8 cellular contexts compared by ENCODE assay signal in the genomic region with DNA sequence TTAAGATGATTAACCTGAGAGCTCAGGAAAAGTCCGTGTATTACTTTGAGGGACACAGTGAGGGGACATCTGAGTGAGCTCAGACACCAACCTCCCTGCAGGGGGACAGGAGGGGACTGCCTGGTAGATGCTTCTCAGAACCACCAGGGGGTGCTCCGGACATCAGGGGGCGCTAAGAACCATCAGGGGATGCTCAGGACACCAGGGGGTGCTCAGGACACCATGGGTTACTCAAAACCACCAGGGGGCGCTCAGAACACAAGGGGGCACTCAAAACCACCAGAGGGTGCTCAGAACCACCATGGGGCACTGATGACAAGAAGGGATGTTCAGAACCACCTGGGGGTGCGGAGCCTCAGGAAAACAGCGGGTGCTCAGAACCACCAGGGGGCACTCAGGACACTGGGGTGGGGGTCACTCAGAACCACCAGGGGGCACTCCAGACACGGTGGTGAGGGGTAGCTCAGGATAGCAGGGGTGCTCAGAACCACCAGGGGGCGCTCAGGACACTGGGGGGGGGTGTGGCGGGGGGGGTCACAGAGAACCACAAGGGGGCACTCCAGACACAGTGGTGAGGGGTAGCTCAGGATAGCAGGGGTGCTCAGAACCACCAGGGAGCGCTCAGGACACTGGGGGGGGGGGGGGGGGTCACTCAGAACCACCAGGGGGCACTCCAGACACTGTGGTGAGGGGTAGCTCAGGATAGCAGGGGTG.
DNase-seq lines count a peak whose midpoint lies in the region; ATAC-seq and TF ChIP-seq lines count a peak whose summit lies in the region.
"Not testable (repeated sequence)": the region's sequence is repeated elsewhere in the genome, so short reads cannot be mapped to it uniquely, and the experiment has no call there.

No MANE protein-coding gene starts in this region.

- H3K27me3 ChIP-seq in DOHH2 (ENCODE audit: control insufficient read depth, low read length); Karpas-422 (ENCODE audit: low read length); testis: not testable (repeated sequence)

- intact Hi-C loops in OCI-LY7 (cut with micrococcal nuclease; ENCODE audit: unreplicated experiment); activated CD4-positive, alpha-beta T cell treated with anti-CD3 and anti-CD28 coated beads for 36 hours (cut with DNase I, micrococcal nuclease); posterior vena cava (cut with DNase I); testis (cut with DNase I; ENCODE audit: low total_unique reads): not testable (repeated sequence)

- not testable (repeated sequence) for TF ChIP-seq POLR2A in testis (IDR thresholded peaks at IDR 0.05)

- not testable (repeated sequence) for H3K36me3 ChIP-seq in DOHH2 (ENCODE audit: control insufficient read depth, low read length); Karpas-422 (ENCODE audit: insufficient read depth, low read length); OCI-LY7 (ENCODE audit: insufficient read depth, low read length); testis (ENCODE audit: low read depth, missing control alignments)

- H3K4me1 Mint-ChIP-seq in activated CD4-positive, alpha-beta T cell treated with anti-CD3 and anti-CD28 coated beads for 36 hours; chondrocyte (ENCODE audit: low read depth): not testable (repeated sequence)

- not testable (repeated sequence) for H3K27ac ChIP-seq in DOHH2 (ENCODE audit: low read depth, low read length); Karpas-422 (ENCODE audit: low read length); OCI-LY7 (ENCODE audit: low read depth, low read length, poor library complexity, severe bottlenecking); testis

- not testable (repeated sequence) for H3K27me3 Mint-ChIP-seq in activated CD4-positive, alpha-beta T cell treated with anti-CD3 and anti-CD28 coated beads for 36 hours; chondrocyte (ENCODE audit: low read depth)

- H3K4me3 Mint-ChIP-seq in activated CD4-positive, alpha-beta T cell treated with anti-CD3 and anti-CD28 coated beads for 36 hours; chondrocyte (ENCODE audit: unreplicated experiment): not testable (repeated sequence)

- TF ChIP-seq CTCF in DOHH2 (IDR thresholded peaks at IDR 0.05; ENCODE audit: low read depth, low read length, poor library complexity, severe bottlenecking) (peak; percentile 40), OCI-LY7 (conservative IDR thresholded peaks at IDR 0.05; ENCODE audit: low read length) (peak; percentile 35), testis (IDR thresholded peaks at IDR 0.05) (peak in 1 of 3 experiments; percentile 19)
- TF ChIP-seq CTCF in chondrocyte (IDR thresholded peaks at IDR 0.05): not testable (repeated sequence)

- not testable (repeated sequence) for H3K9me3 Mint-ChIP-seq in activated CD4-positive, alpha-beta T cell treated with anti-CD3 and anti-CD28 coated beads for 36 hours (ENCODE audit: low read depth); chondrocyte (ENCODE audit: low read depth)

- H3K9me3 ChIP-seq in DOHH2 (ENCODE audit: control insufficient read depth, insufficient read depth, low read length); Karpas-422 (ENCODE audit: low read length); OCI-LY7 (ENCODE audit: low read length); testis: not testable (repeated sequence)

- BruUV-seq in OCI-LY7 (replicated peaks; lab: Mats Ljungman, UMichigan): not testable (repeated sequence)

- CTCF ChIA-PET in OCI-LY7 (lab: Charles Lee; ENCODE audit: unreplicated experiment); activated CD4-positive, alpha-beta T cell treated with anti-CD3 and anti-CD28 coated beads for 36 hours (lab: Charles Lee): not testable (repeated sequence)

- WGBS in testis, 2 donors: 60 to 70% methylated on average over 2 to 5 of the region's 10 CpGs

- not testable (repeated sequence) for H3K9me2 ChIP-seq in DOHH2 (replicated peaks; ENCODE audit: control insufficient read depth, low read length); Karpas-422 (replicated peaks; ENCODE audit: insufficient read depth, low read length); OCI-LY7 (ENCODE audit: insufficient read depth, low read length)

- H3K79me2 ChIP-seq in DOHH2 (ENCODE audit: control insufficient read depth, low read length); Karpas-422 (ENCODE audit: low read length); OCI-LY7 (ENCODE audit: insufficient read depth, low read depth, low read length): not testable (repeated sequence)

- H3K27ac Mint-ChIP-seq in activated CD4-positive, alpha-beta T cell treated with anti-CD3 and anti-CD28 coated beads for 36 hours; chondrocyte (ENCODE audit: unreplicated experiment): not testable (repeated sequence)

- not testable (repeated sequence) for H3K36me3 Mint-ChIP-seq in activated CD4-positive, alpha-beta T cell treated with anti-CD3 and anti-CD28 coated beads for 36 hours (ENCODE audit: low read depth); chondrocyte (ENCODE audit: low read depth)

- not testable (repeated sequence) for H3K4me1 ChIP-seq in DOHH2 (ENCODE audit: control insufficient read depth, low read length); Karpas-422 (ENCODE audit: low read length); OCI-LY7 (ENCODE audit: insufficient read depth, low read length, poor library complexity, severe bottlenecking); testis

- H2AFZ ChIP-seq in Karpas-422 (ENCODE audit: low read length); OCI-LY7 (ENCODE audit: low read length): not testable (repeated sequence)

- not testable (repeated sequence) for H4K20me1 ChIP-seq in DOHH2 (ENCODE audit: control insufficient read depth, insufficient read depth, low read depth, low read length); Karpas-422 (ENCODE audit: insufficient read depth, low read depth, low read length); OCI-LY7 (ENCODE audit: insufficient read depth, low read length)

- H3K4me3 ChIP-seq in DOHH2 (ENCODE audit: low read length); Karpas-422 (ENCODE audit: low read length); OCI-LY7 (ENCODE audit: low read depth, low read length, poor library complexity, severe bottlenecking); testis: not testable (repeated sequence)

- DNase-seq in Karpas-422 (peak; percentile 53), OCI-LY7 (ENCODE audit: low spot score) (peak; percentile 1), chondrocyte (ENCODE audit: low spot score) (peak; percentile 15), posterior vena cava (ENCODE audit: low spot score) (peak; percentile 7), testis (peak; percentile 29)
- DNase-seq in activated CD4-positive, alpha-beta T cell treated with anti-CD3 and anti-CD28 coated beads for 36 hours: peak; percentile 71
- peak; percentile 34 to 41 for DNase-seq in activated T-cell treated with anti-CD3 and anti-CD28 coated beads, Interleukin-2, amount 50 U/mL, for 48 hours

- H3K9ac ChIP-seq in Karpas-422 (ENCODE audit: low read length): not testable (repeated sequence)

- not testable (repeated sequence) for H3K4me2 ChIP-seq in DOHH2 (ENCODE audit: low read length); Karpas-422 (ENCODE audit: low read depth, low read length, poor library complexity, severe bottlenecking); OCI-LY7 (ENCODE audit: low read length)

- peak; percentile 36 for ATAC-seq in activated CD4-positive, alpha-beta T cell treated with anti-CD3 and anti-CD28 coated beads for 36 hours

- not testable (repeated sequence) for H3F3A ChIP-seq in DOHH2 (ENCODE audit: control insufficient read depth, insufficient read depth)

- POLR2A ChIA-PET in OCI-LY7 (lab: Charles Lee); activated CD4-positive, alpha-beta T cell treated with anti-CD3 and anti-CD28 coated beads for 36 hours (lab: Charles Lee): not testable (repeated sequence)

Comparison
In these comparisons a context has a peak if more than half of its experiments do, and no peak if none do; other contexts are left out.
1. DNase-seq: peak in every context shown above with its lines; median percentile 71 in activated CD4-positive, alpha-beta T cell treated with anti-CD3 and anti-CD28 coated beads for 36 hours; 53 in Karpas-422; 38 in activated T-cell treated with anti-CD3 and anti-CD28 coated beads, Interleukin-2, amount 50 U/mL, for 48 hours; 29 in testis; 15 in chondrocyte; 7 in posterior vena cava; 1 in OCI-LY7.